Comparison of ENCODE assay signal across 21 cellular contexts in genomic region chr2:23614701-23615100, GRCh38.
DNase-seq lines count a peak whose midpoint lies in the region; ATAC-seq and TF ChIP-seq lines count a peak whose summit lies in the region.
"Had no signal": no experiment of that assay in that cellular context is flagged by ENCODE, and none has a peak within 500 bp of the region (broad histone marks: within the 10 kb centered on the region; RNA-seq: fewer than 3 reads in every experiment).

No MANE protein-coding gene starts in this region.

- whole genome bisulfite sequencing in SK-N-SH (ENCODE audit: low lambda C conversion rate) = 87% methylated on average over 12 of the region's 12 CpGs

- H3K4me1 ChIP-seq in muscle layer of colon (ENCODE audit: insufficient read depth, low read length) = peaks cover 38% of the 10 kb centered on the region
- peaks cover 17% of the 10 kb centered on the region for H3K4me1 ChIP-seq in upper lobe of right lung
- H3K4me1 ChIP-seq in SK-N-SH (ENCODE audit: control insufficient read depth in 1 of 2, insufficient read depth in 2 of 2, low read depth in 1 of 2, low read length in 1 of 2) = peaks cover 3 to 50% of the 10 kb centered on the region in 2 experiments; a peak in 2 of 4 replicates

- no peak overlapping the region for H3K4me3 Mint-ChIP-seq in activated naive CD8-positive, alpha-beta T cell treated with anti-CD3 and anti-CD28 coated beads, Interleukin-2, amount 10 ng/mL, durations not matched to agents 7 days and 5 days
- H3K4me3 Mint-ChIP-seq: activated CD8-positive, alpha-beta memory T cell treated with anti-CD3 and anti-CD28 coated beads, Interleukin-2, amount 10 ng/mL, durations not matched to agents 7 days and 5 days had no signal

- H3K9me2 ChIP-seq in SK-N-SH = no peaks in the 10 kb centered on the region

- no peaks in the 10 kb centered on the region for H4K20me1 ChIP-seq in SK-N-SH (ENCODE audit: insufficient read depth)

- H3K36me3 ChIP-seq in muscle layer of colon (ENCODE audit: insufficient read depth, low read length) = no peaks in the 10 kb centered on the region
- H3K36me3 ChIP-seq in upper lobe of right lung = no peaks in the 10 kb centered on the region
- peaks cover 0 to 6% of the 10 kb centered on the region in 2 experiments for H3K36me3 ChIP-seq in SK-N-SH (replicated peaks in 1 of 2; ENCODE audit: control insufficient read depth in 1 of 2, insufficient read depth in 2 of 2, low read length in 1 of 2)
- H3K36me3 ChIP-seq: cardiac muscle cell, right atrium auricular region, SJSA1, thyroid gland had no signal

- H3K9ac ChIP-seq in muscle layer of colon (ENCODE audit: low read length) = no peak overlapping the region
- no peak overlapping the region for H3K9ac ChIP-seq in SK-N-SH

- no peak overlapping the region for H2AFZ ChIP-seq in SK-N-SH (ENCODE audit: low read depth)

- H3K4me3 ChIP-seq in muscle layer of colon (ENCODE audit: low read depth in 1 of 2, low read length in 2 of 2) (no peak overlapping the region), upper lobe of right lung (no peak overlapping the region), SK-N-SH (ENCODE audit: low read depth in 2 of 2, low read length in 1 of 2) (no peak overlapping the region)
- H3K4me3 ChIP-seq: cardiac muscle cell, dorsolateral prefrontal cortex, right atrium auricular region, SJSA1, thyroid gland had no signal

- ATAC-seq in activated naive CD8-positive, alpha-beta T cell treated with anti-CD3 and anti-CD28 coated beads, Interleukin-2, amount 10 ng/mL, durations not matched to agents 7 days and 5 days (ENCODE audit: low read depth) = peak; percentile 72
- no peak for ATAC-seq in upper lobe of right lung
- no peak for ATAC-seq in HG03469 (IDR thresholded peaks at IDR 0.05; ENCODE audit: unreplicated experiment)
- ATAC-seq: activated CD8-positive, alpha-beta memory T cell treated with anti-CD3 and anti-CD28 coated beads, Interleukin-2, amount 10 ng/mL, durations not matched to agents 7 days and 5 days; left cardiac atrium had no signal

- H3K27ac ChIP-seq in muscle layer of colon (ENCODE audit: low read depth, low read length) = peak overlapping the region; percentile 19
- H3K27ac ChIP-seq in upper lobe of right lung = no peak overlapping the region
- H3K27ac ChIP-seq in SK-N-SH (ENCODE audit: low read depth in 2 of 2, low read length in 1 of 2) = no peak overlapping the region
- H3K27ac ChIP-seq: cardiac muscle cell, dorsolateral prefrontal cortex, right atrium auricular region, SJSA1, thyroid gland had no signal

- H3K27me3 ChIP-seq in muscle layer of colon (ENCODE audit: control insufficient read depth in 1 of 2, insufficient read depth in 2 of 2, low read length in 2 of 2) = no peaks in the 10 kb centered on the region
- no peaks in the 10 kb centered on the region for H3K27me3 ChIP-seq in upper lobe of right lung
- H3K27me3 ChIP-seq in SK-N-SH (ENCODE audit: insufficient read depth) = no peaks in the 10 kb centered on the region
- H3K27me3 ChIP-seq: cardiac muscle cell, dorsolateral prefrontal cortex, right atrium auricular region, SJSA1, thyroid gland had no signal

- H3K9me3 ChIP-seq in muscle layer of colon (ENCODE audit: low read length) (no peaks in the 10 kb centered on the region), upper lobe of right lung (no peaks in the 10 kb centered on the region), SK-N-SH (peaks cover 8% of the 10 kb centered on the region)
- H3K9me3 ChIP-seq: thyroid gland had no signal

- H3K4me2 ChIP-seq in SK-N-SH = no peak overlapping the region

- no peak for TF ChIP-seq RAD21 in SK-N-SH (IDR thresholded peaks at IDR 0.05; ENCODE audit: low read length)

- peaks cover 32% of the 10 kb centered on the region for H3K27me3 Mint-ChIP-seq in activated naive CD8-positive, alpha-beta T cell treated with anti-CD3 and anti-CD28 coated beads, Interleukin-2, amount 10 ng/mL, durations not matched to agents 7 days and 5 days

- H3K27ac Mint-ChIP-seq in activated naive CD8-positive, alpha-beta T cell treated with anti-CD3 and anti-CD28 coated beads, Interleukin-2, amount 10 ng/mL, durations not matched to agents 7 days and 5 days = peak overlapping the region; percentile 2
- H3K27ac Mint-ChIP-seq: activated CD8-positive, alpha-beta memory T cell treated with anti-CD3 and anti-CD28 coated beads, Interleukin-2, amount 10 ng/mL, durations not matched to agents 7 days and 5 days had no signal

- no peaks in the 10 kb centered on the region for H3K79me2 ChIP-seq in SK-N-SH (ENCODE audit: insufficient read depth)

- CTCF ChIA-PET in SK-N-SH (lab: Yijun Ruan, JAX) = interaction anchor here (1.5 kb wide), 1 partner anchor 10 kb away, joined by 8 read pairs; no protein-coding TSS in a partner anchor

- peaks cover 7% of the 10 kb centered on the region for H3K36me3 Mint-ChIP-seq in activated naive CD8-positive, alpha-beta T cell treated with anti-CD3 and anti-CD28 coated beads, Interleukin-2, amount 10 ng/mL, durations not matched to agents 7 days and 5 days

- DNase-seq in KBM-7 = peak; percentile 72
- DNase-seq in activated naive CD8-positive, alpha-beta T cell treated with anti-CD3 and anti-CD28 coated beads, Interleukin-2, amount 10 ng/mL, durations not matched to agents 7 days and 5 days = no peak
- peak; percentile 38 for DNase-seq in upper lobe of right lung
- no peak for DNase-seq in SK-N-SH
- DNase-seq in activated CD4-positive, alpha-beta T cell treated with anti-CD3 and anti-CD28 coated beads for 4 hours = no peak
- DNase-seq: activated CD4-positive, alpha-beta T cell treated with anti-CD3 and anti-CD28 coated beads for 1 hour; activated CD8-positive, alpha-beta memory T cell treated with anti-CD3 and anti-CD28 coated beads, Interleukin-2, amount 10 ng/mL, durations not matched to agents 7 days and 5 days; activated effector memory CD4-positive, alpha-beta T cell treated with anti-CD3 and anti-CD28 coated beads, Interleukin-2, amount 50 U/mL, for 16 hours; amygdala; EL; erythroblast; left cardiac atrium; NCI-H1105 treated with DMSO at 0.1 percent for 48 hours; NCI-H69; thyroid gland had no signal

- H3F3A ChIP-seq in SK-N-SH (replicated peaks; ENCODE audit: insufficient read depth) = no peaks in the 10 kb centered on the region

- intact Hi-C loops in upper lobe of right lung (cut with DNase I) = no loop called here

- peaks cover 4% of the 10 kb centered on the region for H3K9me3 Mint-ChIP-seq in activated naive CD8-positive, alpha-beta T cell treated with anti-CD3 and anti-CD28 coated beads, Interleukin-2, amount 10 ng/mL, durations not matched to agents 7 days and 5 days

- H3K4me1 Mint-ChIP-seq in activated naive CD8-positive, alpha-beta T cell treated with anti-CD3 and anti-CD28 coated beads, Interleukin-2, amount 10 ng/mL, durations not matched to agents 7 days and 5 days = peaks cover 17% of the 10 kb centered on the region

- TF ChIP-seq EP300 in SK-N-SH (IDR thresholded peaks at IDR 0.05; ENCODE audit: borderline replicate concordance in 1 of 2, low read depth in 1 of 2, low read length in 1 of 2) = no peak

- POLR2A ChIA-PET in activated naive CD8-positive, alpha-beta T cell treated with anti-CD3 and anti-CD28 coated beads, Interleukin-2, amount 10 ng/mL, durations not matched to agents 7 days and 5 days (lab: Charles Lee) = no interaction called here
- POLR2A ChIA-PET in SK-N-SH (lab: Yijun Ruan, JAX) = no interaction called here

- no peak for TF ChIP-seq CTCF in upper lobe of right lung (IDR thresholded peaks at IDR 0.05)
- no peak for TF ChIP-seq CTCF in SK-N-SH (IDR thresholded peaks at IDR 0.05)

- in situ Hi-C loops in KBM-7 (cut with MboI; ENCODE audit: low pct_unique_long_range_greater_than_20kb, low sequenced_read_pairs) = no loop called here

TF ChIP-seq in SK-N-SH, 30 proteins besides CTCF, POLR2A, EP300 and RAD21:
- TF ChIP-seq TCF12 (IDR thresholded peaks at IDR 0.05) (no peak), GABPA (IDR thresholded peaks at IDR 0.05; ENCODE audit: low read depth) (no peak), YY1 (IDR thresholded peaks at IDR 0.05; ENCODE audit: low read depth) (no peak), GATA2 (CRISPR knock-in tag; IDR thresholded peaks at IDR 0.05) (no peak), TAF1 (IDR thresholded peaks at IDR 0.05; ENCODE audit: borderline replicate concordance, low read depth, low read length) (no peak)
- TF ChIP-seq, protein P1, sequence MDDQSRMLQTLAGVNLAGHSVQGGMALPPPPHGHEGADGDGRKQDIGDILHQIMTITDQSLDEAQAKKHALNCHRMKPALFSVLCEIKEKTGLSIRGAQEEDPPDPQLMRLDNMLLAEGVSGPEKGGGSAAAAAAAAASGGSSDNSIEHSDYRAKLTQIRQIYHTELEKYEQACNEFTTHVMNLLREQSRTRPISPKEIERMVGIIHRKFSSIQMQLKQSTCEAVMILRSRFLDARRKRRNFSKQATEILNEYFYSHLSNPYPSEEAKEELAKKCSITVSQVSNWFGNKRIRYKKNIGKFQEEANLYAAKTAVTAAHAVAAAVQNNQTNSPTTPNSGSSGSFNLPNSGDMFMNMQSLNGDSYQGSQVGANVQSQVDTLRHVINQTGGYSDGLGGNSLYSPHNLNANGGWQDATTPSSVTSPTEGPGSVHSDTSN (IDR thresholded peaks at IDR 0.05) = no peak

Comparison
In these comparisons a context has a peak if more than half of its experiments do, and no peak if none do; other contexts are left out.
1. DNase-seq: peak in KBM-7 (single experiment) and upper lobe of right lung (single experiment); none in activated naive CD8-positive, alpha-beta T cell treated with anti-CD3 and anti-CD28 coated beads, Interleukin-2, amount 10 ng/mL, durations not matched to agents 7 days and 5 days (single experiment), SK-N-SH (single experiment) and activated CD4-positive, alpha-beta T cell treated with anti-CD3 and anti-CD28 coated beads for 4 hours (0 of 2).